In the genomic region with DNA sequence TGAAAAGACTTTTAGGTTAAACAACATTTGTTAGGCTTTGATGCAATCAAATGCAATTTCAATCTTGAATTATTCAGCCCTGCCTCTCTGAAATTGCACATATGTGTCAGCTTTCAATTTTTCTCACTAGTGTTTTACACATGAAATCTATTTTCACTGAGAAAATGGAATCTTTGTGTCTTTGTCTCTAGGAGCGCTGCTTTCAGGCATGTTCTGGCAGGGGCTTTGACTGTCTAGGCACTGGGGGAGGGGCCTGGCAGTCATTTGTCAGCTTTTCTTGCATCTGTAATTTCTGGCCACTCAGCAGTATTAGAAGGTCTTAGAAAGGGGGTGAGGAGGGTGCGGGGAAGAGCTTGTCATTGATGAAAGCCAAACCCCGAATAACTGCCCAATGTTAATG, we compare ENCODE assay signal across 12 cellular contexts.
DNase-seq lines count a peak whose midpoint lies in the region; ATAC-seq, FAIRE-seq and TF ChIP-seq lines count a peak whose summit lies in the region.
"Had no signal": no experiment of that assay in that cellular context is flagged by ENCODE, and none has a peak within 500 bp of the region (broad histone marks: within the 10 kb centered on the region; RNA-seq: fewer than 3 reads in every experiment).

No MANE protein-coding gene starts in this region.

- peak overlapping the region; percentile 52 for H3K9ac ChIP-seq in keratinocyte (ENCODE audit: control insufficient read depth, extremely low read depth, insufficient read depth, low read length)

- no peaks in the 10 kb centered on the region for H4K20me1 ChIP-seq in keratinocyte (ENCODE audit: control insufficient read depth, extremely low read depth, insufficient read depth, low read length)

- H3K36me3 ChIP-seq in left ventricle myocardium inferior (peaks cover 21% of the 10 kb centered on the region), keratinocyte (ENCODE audit: control insufficient read depth in 2 of 2, extremely low read depth in 1 of 2, insufficient read depth in 2 of 2, low read length in 2 of 2) (peaks cover 4 to 10% of the 10 kb centered on the region in 2 experiments), Peyer's patch (no peaks in the 10 kb centered on the region)

- peak overlapping the region; percentile 5 for H3K4me3 ChIP-seq in left ventricle myocardium inferior
- H3K4me3 ChIP-seq in right cardiac atrium (ENCODE audit: low read length), result no peak overlapping the region
- peak overlapping the region in 2 of 3 experiments; percentile 4 to 31 for H3K4me3 ChIP-seq in keratinocyte (ENCODE audit: control insufficient read depth in 2 of 3, extremely low read depth in 1 of 3, insufficient read depth in 2 of 3, low read depth in 1 of 3, low read length in 3 of 3)
- H3K4me3 ChIP-seq in Peyer's patch, result no peak overlapping the region

- H3K27me3 ChIP-seq in left ventricle myocardium inferior (ENCODE audit: low read depth) (no peaks in the 10 kb centered on the region), right cardiac atrium (ENCODE audit: control insufficient read depth, insufficient read depth) (no peaks in the 10 kb centered on the region), keratinocyte (ENCODE audit: control insufficient read depth, extremely low read depth, insufficient read depth, low read length) (no peaks in the 10 kb centered on the region), Peyer's patch (no peaks in the 10 kb centered on the region)

- H3K4me1 ChIP-seq in left ventricle myocardium inferior (peaks cover 57% of the 10 kb centered on the region), right cardiac atrium (ENCODE audit: control insufficient read depth, insufficient read depth, low read length) (peaks cover 1% of the 10 kb centered on the region), keratinocyte (ENCODE audit: control insufficient read depth, extremely low read depth, insufficient read depth, low read length) (peaks cover 28% of the 10 kb centered on the region), Peyer's patch (no peaks in the 10 kb centered on the region)

- peak overlapping the region; percentile 49 to 84 (median 76) for H3K4me3 Mint-ChIP-seq in brain
- H3K4me3 Mint-ChIP-seq in activated CD8-positive, alpha-beta T cell treated with anti-CD3 and anti-CD28 coated beads for 36 hours, result no peak overlapping the region
- H3K4me3 Mint-ChIP-seq: activated CD4-positive, alpha-beta memory T cell treated with anti-CD3 and anti-CD28 coated beads for 36 hours had no signal

- H3K27ac ChIP-seq in left ventricle myocardium inferior (replicated peaks) (peak overlapping the region; percentile 65), right cardiac atrium (ENCODE audit: low read length) (no peak overlapping the region), keratinocyte (ENCODE audit: control insufficient read depth, insufficient read depth, low read length) (peak overlapping the region; percentile 68), Peyer's patch (no peak overlapping the region)
- H3K27ac ChIP-seq: C4-2B had no signal

- no peak overlapping the region for H2AFZ ChIP-seq in keratinocyte (ENCODE audit: control insufficient read depth, low read length)

- H3K36me3 Mint-ChIP-seq in brain, result peaks cover 35% of the 10 kb centered on the region
- peaks cover 12% of the 10 kb centered on the region for H3K36me3 Mint-ChIP-seq in activated CD8-positive, alpha-beta T cell treated with anti-CD3 and anti-CD28 coated beads for 36 hours (ENCODE audit: low read depth)
- H3K36me3 Mint-ChIP-seq: activated CD4-positive, alpha-beta memory T cell treated with anti-CD3 and anti-CD28 coated beads for 36 hours had no signal

- 58% methylated on average over 3 of the region's 3 CpGs for WGBS in right cardiac atrium

- H3K4me2 ChIP-seq in keratinocyte (ENCODE audit: control insufficient read depth, extremely low read depth, insufficient read depth, low read depth, low read length), result peak overlapping the region; percentile 82

- DNase-seq in left ventricle myocardium inferior, result no peak
- no peak for DNase-seq in right cardiac atrium
- no peak for DNase-seq in keratinocyte (ENCODE audit: low read depth, low spot score)
- DNase-seq in Peyer's patch, result no peak
- DNase-seq in activated CD8-positive, alpha-beta T cell treated with anti-CD3 and anti-CD28 coated beads for 36 hours, result no peak
- DNase-seq in GM12892 (ENCODE audit: insufficient read length), result no peak
- DNase-seq: activated CD4-positive, alpha-beta memory T cell treated with anti-CD3 and anti-CD28 coated beads for 36 hours; small intestine had no signal

- no peak for TF ChIP-seq CTCF in left ventricle myocardium inferior (IDR thresholded peaks at IDR 0.05; ENCODE audit: borderline replicate concordance)
- no peak for TF ChIP-seq CTCF in brain (conservative IDR thresholded peaks at IDR 0.05)
- TF ChIP-seq CTCF in keratinocyte (optimal IDR thresholded peaks at IDR 0.05 in 1 of 3, IDR thresholded peaks at IDR 0.05 in 1 of 3, conservative IDR thresholded peaks at IDR 0.05 in 1 of 3; ENCODE audit: extremely low read depth in 1 of 3, insufficient read depth in 2 of 3, low read length in 3 of 3), result no peak
- no peak for TF ChIP-seq CTCF in Peyer's patch (IDR thresholded peaks at IDR 0.05)
- TF ChIP-seq CTCF in activated CD8-positive, alpha-beta T cell treated with anti-CD3 and anti-CD28 coated beads for 36 hours (IDR thresholded peaks at IDR 0.05), result no peak

- H3K79me2 ChIP-seq in keratinocyte (ENCODE audit: control insufficient read depth, insufficient read depth, low read length), result peaks cover 16% of the 10 kb centered on the region

- peaks cover 90% of the 10 kb centered on the region for H3K4me1 Mint-ChIP-seq in brain
- peaks cover 27% of the 10 kb centered on the region for H3K4me1 Mint-ChIP-seq in activated CD8-positive, alpha-beta T cell treated with anti-CD3 and anti-CD28 coated beads for 36 hours (ENCODE audit: low read depth)

- H3K9me3 ChIP-seq in left ventricle myocardium inferior (replicated peaks) (no peaks in the 10 kb centered on the region), right cardiac atrium (ENCODE audit: control insufficient read depth, low read length) (no peaks in the 10 kb centered on the region), keratinocyte (ENCODE audit: control insufficient read depth, low read depth, low read length) (no peaks in the 10 kb centered on the region), Peyer's patch (no peaks in the 10 kb centered on the region)

- FAIRE-seq in keratinocyte (lab: Jason Lieb, UNC) (peak; percentile 79), GM12892 (lab: Jason Lieb, UNC) (no peak)
- FAIRE-seq: islet of Langerhans, small intestine had no signal

- H3K9me1 ChIP-seq in keratinocyte (ENCODE audit: control insufficient read depth, extremely low read depth, insufficient read depth, low read length), result no peaks in the 10 kb centered on the region

- intact Hi-C loops in left ventricle myocardium inferior (cut with micrococcal nuclease), result no loop called here
- intact Hi-C loops in right cardiac atrium (cut with DNase I), result no loop called here
- intact Hi-C loops in activated CD8-positive, alpha-beta T cell treated with anti-CD3 and anti-CD28 coated beads for 36 hours (cut with micrococcal nuclease), result no loop called here

- TF ChIP-seq POLR2A in Peyer's patch (IDR thresholded peaks at IDR 0.05) (no peak), GM12892 (IDR thresholded peaks at IDR 0.05; ENCODE audit: low read depth, low read length) (no peak)

- POLR2A ChIA-PET in activated CD8-positive, alpha-beta T cell treated with anti-CD3 and anti-CD28 coated beads for 36 hours (lab: Charles Lee), result no interaction called here

- dilution Hi-C loops in keratinocyte (cut with MboI; ENCODE audit: extremely low pct_ligation_motif_present, low sequenced_read_pairs), result no loop called here

- CTCF ChIA-PET in activated CD8-positive, alpha-beta T cell treated with anti-CD3 and anti-CD28 coated beads for 36 hours (lab: Charles Lee), result interaction anchor here (1.4 to 2.1 kb wide), 4 partner anchors 9 to 210 kb away, joined by 4 to 6 read pairs (median 4); no protein-coding TSS in a partner anchor

- no peaks in the 10 kb centered on the region for H3K9me3 Mint-ChIP-seq in brain
- no peaks in the 10 kb centered on the region for H3K9me3 Mint-ChIP-seq in activated CD8-positive, alpha-beta T cell treated with anti-CD3 and anti-CD28 coated beads for 36 hours
- H3K9me3 Mint-ChIP-seq: activated CD4-positive, alpha-beta memory T cell treated with anti-CD3 and anti-CD28 coated beads for 36 hours had no signal

- no peaks in the 10 kb centered on the region for H3K27me3 Mint-ChIP-seq in brain
- H3K27me3 Mint-ChIP-seq in activated CD8-positive, alpha-beta T cell treated with anti-CD3 and anti-CD28 coated beads for 36 hours, result no peaks in the 10 kb centered on the region

- H3K27ac Mint-ChIP-seq in brain, result peak overlapping the region; percentile 91 to 98 (median 94)
- H3K27ac Mint-ChIP-seq in activated CD8-positive, alpha-beta T cell treated with anti-CD3 and anti-CD28 coated beads for 36 hours, result no peak overlapping the region
- H3K27ac Mint-ChIP-seq: activated CD4-positive, alpha-beta memory T cell treated with anti-CD3 and anti-CD28 coated beads for 36 hours had no signal

- ATAC-seq in right cardiac atrium (no peak), HG03175 (IDR thresholded peaks at IDR 0.05; ENCODE audit: unreplicated experiment) (no peak)
- ATAC-seq in activated CD8-positive, alpha-beta T cell treated with anti-CD3 and anti-CD28 coated beads for 36 hours, result no peak

Comparison
In these comparisons a context has a peak if more than half of its experiments do, and no peak if none do; other contexts are left out.
1. H3K27ac ChIP-seq: peak in left ventricle myocardium inferior (single experiment) and keratinocyte (single experiment); none in right cardiac atrium (single experiment) and Peyer's patch (0 of 4).
2. H3K4me3 ChIP-seq: peak in left ventricle myocardium inferior (single experiment) and keratinocyte (2 of 3); none in right cardiac atrium (single experiment) and Peyer's patch (0 of 4).